Comparison of ENCODE assay signal across 19 cellular contexts in the genomic region with DNA sequence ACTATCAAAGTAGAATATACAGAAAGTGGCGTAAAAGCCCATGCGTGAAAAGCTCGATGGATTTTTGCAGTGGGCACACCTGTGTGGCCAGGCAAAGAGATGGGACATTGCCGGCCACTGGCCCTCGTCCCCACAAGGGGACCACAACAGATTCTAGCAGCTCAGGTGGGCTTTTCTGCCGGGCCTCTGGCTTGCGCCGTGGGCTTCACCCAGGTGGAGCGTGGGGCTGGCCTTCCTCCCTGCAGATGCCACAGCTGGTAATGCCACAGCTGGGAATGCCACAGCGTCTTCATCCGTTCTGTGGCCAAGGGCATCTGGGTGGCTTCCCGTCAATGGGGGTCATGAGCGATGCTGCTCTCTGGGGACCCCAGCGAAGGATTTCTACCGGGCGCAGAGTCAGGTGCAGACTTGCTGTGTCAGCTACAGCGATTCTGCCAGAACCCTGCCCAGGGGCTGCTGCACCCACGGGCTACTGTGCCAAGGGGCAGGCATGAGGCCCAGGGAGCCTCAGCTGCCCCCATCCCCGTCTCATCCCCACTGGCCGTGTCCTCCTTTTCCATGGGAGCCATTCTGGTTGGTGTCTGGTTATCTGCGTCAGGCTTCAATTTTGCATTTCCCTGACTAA. TPM values are rescaled to one million over a fixed set of nuclear protein-coding genes. Genes with fewer than 3 reads are reported as not detected.
A peak's percentile ranks its signal among the peaks of the same experiment; 100 is the strongest.
DNase-seq lines count a peak whose midpoint lies in the region; ATAC-seq and TF ChIP-seq lines count a peak whose summit lies in the region.
"Had no signal": no experiment of that assay in that cellular context is flagged by ENCODE, and none has a peak within 500 bp of the region (broad histone marks: within the 10 kb centered on the region; RNA-seq: fewer than 3 reads in every experiment).

No MANE protein-coding gene starts in this region.

- no peak for TF ChIP-seq POLR2A in spleen (IDR thresholded peaks at IDR 0.05)

- H2AFZ ChIP-seq in H9 (ENCODE audit: low read length): no peak overlapping the region
- H2AFZ ChIP-seq: GM23248 had no signal

- H3K56ac ChIP-seq in H9 (ENCODE audit: insufficient read length, low read depth, low read length): no peak overlapping the region

- H3K9ac ChIP-seq in BLaER1 (no peak overlapping the region), H9 (ENCODE audit: extremely low read depth, insufficient read length, low read length) (no peak overlapping the region)
- H3K9ac ChIP-seq: GM23248 had no signal

- H3K9me3 Mint-ChIP-seq in H9: peaks cover 14 to 21% of the 10 kb centered on the region in 2 experiments

- DNase-seq in H9 (peak; percentile 21), lung (ENCODE audit: low spot score) (peak; percentile 25), spleen (peak; percentile 73), NCI-H1092 (lab: John Stamatoyannopoulos, UW) (no peak)
- no peak for DNase-seq in activated CD4-positive, CD25-positive, alpha-beta regulatory T cell (lab: John Stamatoyannopoulos, UW)
- DNase-seq: CD4-positive, alpha-beta memory T cell; HCEC 1CT; KG1; NCI-H1105; NCI-H2029 treated with DMSO at 0.1 percent for 48 hours; NCI-H345; NCI-H524; NCI-H774 had no signal

- H2BK120ac ChIP-seq in H9 (ENCODE audit: low read depth, low read length, poor library complexity, severe bottlenecking): no peak overlapping the region

- H3K4me2 ChIP-seq in BLaER1 (peak overlapping the region; percentile 72), H9 (ENCODE audit: insufficient read depth, insufficient read length, low read length) (no peak overlapping the region)
- H3K4me2 ChIP-seq: A549 had no signal

- peaks cover 7 to 11% (median 11%) of the 10 kb centered on the region in 3 experiments; a peak in 6 of 7 replicates for H3K36me3 Mint-ChIP-seq in H9 (ENCODE audit: insufficient read depth in 1 of 3, low read depth in 3 of 3)

- H3K14ac ChIP-seq in H9 (ENCODE audit: insufficient read depth, low read length): no peak overlapping the region

- no peaks in the 10 kb centered on the region for H3K23me2 ChIP-seq in H9 (ENCODE audit: insufficient read length, low read depth, low read length, poor library complexity, severe bottlenecking)

- H2BK12ac ChIP-seq in H9 (ENCODE audit: insufficient read length, low read depth, low read length): no peak overlapping the region

- no peak overlapping the region for H4K91ac ChIP-seq in H9 (ENCODE audit: insufficient read length, low read depth, low read length)

- H4K20me1 ChIP-seq in BLaER1: no peaks in the 10 kb centered on the region
- H4K20me1 ChIP-seq in H9 (ENCODE audit: control insufficient read depth, insufficient read depth, insufficient read length): no peaks in the 10 kb centered on the region

- H3K27me3 Mint-ChIP-seq in H9 (ENCODE audit: low read depth): peaks cover 10% of the 10 kb centered on the region

- H3K27me3 ChIP-seq in BLaER1: no peaks in the 10 kb centered on the region
- no peaks in the 10 kb centered on the region for H3K27me3 ChIP-seq in H9 (ENCODE audit: insufficient read depth, low read length)
- peaks cover 19% of the 10 kb centered on the region for H3K27me3 ChIP-seq in lung (ENCODE audit: control insufficient read depth, insufficient read depth)
- peaks cover 0 to 61% (median 30%) of the 10 kb centered on the region in 7 donors for H3K27me3 ChIP-seq in spleen (replicated peaks in 1 of 7)

- no peak overlapping the region for H3K23ac ChIP-seq in H9 (ENCODE audit: insufficient read length, low read depth, low read length)

- H3K9me3 ChIP-seq in BLaER1: peaks cover 21% of the 10 kb centered on the region
- H3K9me3 ChIP-seq in H9 (ENCODE audit: control insufficient read depth, low read depth, low read length): peaks cover 8% of the 10 kb centered on the region
- peaks cover 0 to 21% of the 10 kb centered on the region in 2 donors for H3K9me3 ChIP-seq in lung (ENCODE audit: control insufficient read depth in 2 of 2, insufficient read depth in 1 of 2, low read length in 1 of 2)
- H3K9me3 ChIP-seq in spleen: peaks cover 7 to 28% (median 23%) of the 10 kb centered on the region in 8 donors

- intact Hi-C loops in spleen (cut with DNase I; ENCODE audit: low total_unique reads): no loop called here

- no peak overlapping the region for H4K8ac ChIP-seq in H9 (replicated peaks; ENCODE audit: insufficient read length, low read depth, low read length)

- H3T11ph ChIP-seq in H9 (ENCODE audit: low read length): no peak overlapping the region

- H3K27ac ChIP-seq in BLaER1 (no peak overlapping the region), H9 (ENCODE audit: insufficient read length, low read depth, low read length) (no peak overlapping the region), lung (ENCODE audit: low read depth in 1 of 2, low read length in 1 of 2) (no peak overlapping the region), spleen (no peak overlapping the region)
- H3K27ac ChIP-seq: A549, GM23248 had no signal

- no CpG with 5 or more reads among the region's 21 CpGs for WGBS in H9 (ENCODE audit: extremely low coverage, insufficient read length, low lambda C conversion rate)
- WGBS in lung, 2 donors: 90 to 93% methylated on average over 21 of the region's 21 CpGs
- WGBS in spleen, 5 donors: 84 to 96% (median 89%) methylated on average over 16 to 21 of the region's 21 CpGs

- peaks cover 0 to 4% of the 10 kb centered on the region in 2 experiments; a peak in 1 of 4 replicates for H3K4me1 Mint-ChIP-seq in H9
- H3K4me1 Mint-ChIP-seq: CD4-positive, alpha-beta memory T cell had no signal

- no peak overlapping the region for H2BK20ac ChIP-seq in H9 (ENCODE audit: low read depth, low read length, poor library complexity, severe bottlenecking)

- H3K79me1 ChIP-seq in H9 (ENCODE audit: insufficient read depth, low read depth, low read length, poor library complexity, severe bottlenecking): no peaks in the 10 kb centered on the region

- ATAC-seq in lung (ENCODE audit: insufficient read depth, low FRiP score) (no peak), GM19023 (IDR thresholded peaks at IDR 0.05; ENCODE audit: unreplicated experiment) (no peak)
- ATAC-seq: Panc1 had no signal

- no peak overlapping the region for H3K4ac ChIP-seq in H9 (ENCODE audit: low read depth, low read length)

- H3K4me1 ChIP-seq in BLaER1 (peaks cover 42% of the 10 kb centered on the region), H9 (ENCODE audit: insufficient read depth, low read length) (no peaks in the 10 kb centered on the region), lung (ENCODE audit: control insufficient read depth in 2 of 2, insufficient read depth in 2 of 2, low read length in 2 of 2) (no peaks in the 10 kb centered on the region), spleen (peaks cover 3 to 12% (median 9%) of the 10 kb centered on the region in 6 donors)

- H3K18ac ChIP-seq in H9 (ENCODE audit: insufficient read length, low read depth, low read length): no peak overlapping the region

- H3K4me3 ChIP-seq in BLaER1 (no peak overlapping the region), lung (no peak overlapping the region), spleen (no peak overlapping the region)
- H3K4me3 ChIP-seq: A549, GM23248 had no signal

- H3K27ac Mint-ChIP-seq in H9: peak overlapping the region in 1 of 3 experiments; percentile 15; a peak in 1 of 7 replicates
- H3K27ac Mint-ChIP-seq: CD4-positive, alpha-beta memory T cell had no signal

- H3K4me3 Mint-ChIP-seq in H9: no peak overlapping the region; a peak in 1 of 5 replicates
- H3K4me3 Mint-ChIP-seq: CD4-positive, alpha-beta memory T cell had no signal

- no peak overlapping the region for H2AK5ac ChIP-seq in H9 (ENCODE audit: insufficient read length, low read length)

- H2BK15ac ChIP-seq in H9 (ENCODE audit: low read depth, low read length): no peak overlapping the region

- H4K5ac ChIP-seq in H9 (ENCODE audit: insufficient read length, low read depth, low read length): no peak overlapping the region

- H3K79me2 ChIP-seq in H9 (ENCODE audit: insufficient read depth, low read length): no peaks in the 10 kb centered on the region

- no peak overlapping the region for H2BK5ac ChIP-seq in H9 (ENCODE audit: insufficient read length, low read length)

- H3K36me3 ChIP-seq in BLaER1: no peaks in the 10 kb centered on the region
- no peaks in the 10 kb centered on the region for H3K36me3 ChIP-seq in lung (ENCODE audit: control insufficient read depth in 2 of 2, insufficient read depth in 2 of 2, low read length in 2 of 2)
- no peaks in the 10 kb centered on the region for H3K36me3 ChIP-seq in spleen

- TF ChIP-seq CTCF in H9 (conservative IDR thresholded peaks at IDR 0.05): no peak
- TF ChIP-seq CTCF in lung (IDR thresholded peaks at IDR 0.05; ENCODE audit: control extremely low read depth, extremely low read depth): no peak
- TF ChIP-seq CTCF in spleen (IDR thresholded peaks at IDR 0.05 in 8 of 11, conservative IDR thresholded peaks at IDR 0.05 in 3 of 11): no peak

RNA-seq across cellular contexts. Expression of a gene that starts 52.5 kb away (rescaled TPM):
- 0.13 TPM in 2 replicates for total RNA-seq in H9 (2021)
- total RNA-seq in lung: not detected
- under 1 TPM; 0.06 to 0.11 TPM for polyA plus RNA-seq in lung
- not detected for total RNA-seq in spleen
- under 1 TPM in 2 of 3 donors, not detected in 1; 0.03 to 0.08 TPM for polyA plus RNA-seq in spleen
- total RNA-seq: CD4-positive, alpha-beta memory T cell; GM23248 had no signal
- polyA plus RNA-seq: A549, BJ had no signal

Comparison
In these comparisons a context has a peak if more than half of its experiments do, and no peak if none do; other contexts are left out.
1. DNase-seq: peak in H9 (single experiment), lung (single experiment) and spleen (single experiment); none in activated CD4-positive, CD25-positive, alpha-beta regulatory T cell (0 of 4) and NCI-H1092 (single experiment).